17 cellular contexts compared by ENCODE assay signal in genomic region chr9:70278312-70278711, GRCh38. TPM values are rescaled to one million over a fixed set of nuclear protein-coding genes. Genes with fewer than 3 reads are reported as not detected.
A peak's percentile ranks its signal among the peaks of the same experiment; 100 is the strongest.
DNase-seq lines count a peak whose midpoint lies in the region; ATAC-seq, FAIRE-seq and TF ChIP-seq lines count a peak whose summit lies in the region.
"Had no signal": no experiment of that assay in that cellular context is flagged by ENCODE, and none has a peak within 500 bp of the region (broad histone marks: within the 10 kb centered on the region; RNA-seq: fewer than 3 reads in every experiment).

No MANE protein-coding gene starts in this region.

- H3K18ac ChIP-seq in IMR-90 (ENCODE audit: low read depth, low read length) = no peak overlapping the region

- H2AK5ac ChIP-seq in IMR-90 (ENCODE audit: low read depth, low read length) = no peak overlapping the region

- H4K20me1 ChIP-seq in IMR-90 (ENCODE audit: insufficient read depth, low read length) (peaks cover 5% of the 10 kb centered on the region; the same call in 1 of the 2 replicates), K562 (replicated peaks; ENCODE audit: control insufficient read depth, insufficient read depth, low read length) (no peaks in the 10 kb centered on the region), keratinocyte (ENCODE audit: control insufficient read depth, extremely low read depth, insufficient read depth, low read length) (no peaks in the 10 kb centered on the region)

- H3K4me1 ChIP-seq in IMR-90 (ENCODE audit: control insufficient read depth, insufficient read depth, low read length) = peaks cover 3% of the 10 kb centered on the region; the same call in 1 of the 2 replicates
- H3K4me1 ChIP-seq in K562 (replicated peaks in 1 of 2; ENCODE audit: control insufficient read depth in 2 of 2, insufficient read depth in 2 of 2, low read length in 2 of 2) = no peaks in the 10 kb centered on the region
- H3K4me1 ChIP-seq in keratinocyte (ENCODE audit: control insufficient read depth, extremely low read depth, insufficient read depth, low read length) = no peaks in the 10 kb centered on the region
- H3K4me1 ChIP-seq: BLaER1, Caco-2 had no signal

- H2AK9ac ChIP-seq in IMR-90 (replicated peaks; ENCODE audit: low read depth, low read length, poor library complexity) = no peak overlapping the region

- H3K9me1 ChIP-seq in IMR-90 (ENCODE audit: insufficient read depth, low read length) = no peaks in the 10 kb centered on the region
- no peaks in the 10 kb centered on the region for H3K9me1 ChIP-seq in K562 (ENCODE audit: control insufficient read depth, insufficient read depth, low read length)
- H3K9me1 ChIP-seq in keratinocyte (ENCODE audit: control insufficient read depth, extremely low read depth, insufficient read depth, low read length) = no peaks in the 10 kb centered on the region

- H3K9ac ChIP-seq in IMR-90 (ENCODE audit: low read depth, low read length) (no peak overlapping the region), K562 (ENCODE audit: insufficient read depth in 1 of 2, low read depth in 2 of 2, low read length in 2 of 2) (no peak overlapping the region), keratinocyte (ENCODE audit: control insufficient read depth, extremely low read depth, insufficient read depth, low read length) (no peak overlapping the region)
- H3K9ac ChIP-seq: BLaER1 had no signal

- H2BK5ac ChIP-seq in IMR-90 (ENCODE audit: low read depth, low read length, poor library complexity, severe bottlenecking) = no peak overlapping the region

- H3K79me2 ChIP-seq in K562 (ENCODE audit: control insufficient read depth, insufficient read depth, low read length) (peaks cover 8% of the 10 kb centered on the region; the same call in 2 of the 3 replicates), keratinocyte (ENCODE audit: control insufficient read depth, insufficient read depth, low read length) (peaks cover 28% of the 10 kb centered on the region)

- no peak overlapping the region for H3K23ac ChIP-seq in IMR-90 (ENCODE audit: low read depth, low read length)

- H3K36me3 ChIP-seq in IMR-90 (ENCODE audit: control insufficient read depth, insufficient read depth, low read length) (peaks cover 16% of the 10 kb centered on the region), K562 (ENCODE audit: control insufficient read depth, insufficient read depth, low read length) (peaks cover 53% of the 10 kb centered on the region), keratinocyte (ENCODE audit: control insufficient read depth in 2 of 2, extremely low read depth in 1 of 2, insufficient read depth in 2 of 2, low read length in 2 of 2) (peaks cover 0 to 7% of the 10 kb centered on the region in 2 experiments)

- TF ChIP-seq POLR2A in IMR-90 (IDR thresholded peaks at IDR 0.05; ENCODE audit: low read depth, low read length) = no peak
- TF ChIP-seq POLR2A in K562 (conservative IDR thresholded peaks at IDR 0.05) = no peak

- TF ChIP-seq RAD21 in IMR-90 (IDR thresholded peaks at IDR 0.05; ENCODE audit: low read length) = no peak
- no peak for TF ChIP-seq RAD21 in K562 (CRISPR knock-in tag; conservative IDR thresholded peaks at IDR 0.05 in 1 of 2, IDR thresholded peaks at IDR 0.05 in 1 of 2)

- POLR2A ChIA-PET in IMR-90 (lab: Charles Lee; ENCODE audit: unreplicated experiment) (no interaction called here), K562 (lab: Yijun Ruan, JAX) (no interaction called here)

- no peak overlapping the region for H2BK120ac ChIP-seq in IMR-90 (ENCODE audit: low read depth, low read length)

- no peak overlapping the region for H3K4me2 ChIP-seq in IMR-90 (ENCODE audit: low read depth, low read length)
- no peak overlapping the region for H3K4me2 ChIP-seq in K562 (ENCODE audit: insufficient read depth, low read length)
- no peak overlapping the region for H3K4me2 ChIP-seq in keratinocyte (ENCODE audit: control insufficient read depth, extremely low read depth, insufficient read depth, low read depth, low read length)
- H3K4me2 ChIP-seq: BLaER1 had no signal

- TF ChIP-seq EP300 in K562 (IDR thresholded peaks at IDR 0.05; ENCODE audit: low read length) = no peak

- no peak overlapping the region for H4K91ac ChIP-seq in IMR-90 (ENCODE audit: insufficient read depth, low read depth, low read length)

- no peak overlapping the region for H2BK20ac ChIP-seq in IMR-90 (ENCODE audit: low read depth, low read length)

- H3K27me3 ChIP-seq in IMR-90 (ENCODE audit: control insufficient read depth, insufficient read depth, low read length) = no peaks in the 10 kb centered on the region
- H3K27me3 ChIP-seq in K562 (ENCODE audit: control insufficient read depth in 2 of 2, insufficient read depth in 2 of 2, low read length in 2 of 2) = no peaks in the 10 kb centered on the region
- no peaks in the 10 kb centered on the region for H3K27me3 ChIP-seq in keratinocyte (ENCODE audit: control insufficient read depth, extremely low read depth, insufficient read depth, low read length)
- H3K27me3 ChIP-seq: BLaER1 had no signal

- H3K27ac ChIP-seq in IMR-90 (ENCODE audit: insufficient read depth, low read length) (no peak overlapping the region), K562 (ENCODE audit: extremely low read depth, low read depth, low read length) (no peak overlapping the region), keratinocyte (ENCODE audit: control insufficient read depth, insufficient read depth, low read length) (no peak overlapping the region)
- H3K27ac ChIP-seq: BLaER1, C4-2B had no signal

- H3K14ac ChIP-seq in IMR-90 (replicated peaks; ENCODE audit: low read depth, low read length) = no peak overlapping the region

- DNase-seq in IMR-90 = no peak
- DNase-seq in K562 (ENCODE audit: extremely low read depth in 1 of 4, low spot score in 3 of 4) = no peak
- DNase-seq in keratinocyte (ENCODE audit: low read depth, low spot score) = no peak
- no peak for DNase-seq in iPS-NIHi7 (ENCODE audit: extremely low spot score)
- DNase-seq in RPMI8226 = no peak
- DNase-seq in NCI-H524 (lab: John Stamatoyannopoulos, UW) = no peak
- DNase-seq: Caco-2; CD4-positive, CD25-positive, alpha-beta regulatory T cell; CD8-positive, alpha-beta T cell; DMS153; DND-41; GOT3; H7; HCEC 1CT had no signal

- H4K5ac ChIP-seq in IMR-90 (ENCODE audit: low read depth, low read length) = no peak overlapping the region

- no peak for FAIRE-seq in K562 (lab: Jason Lieb, UNC)
- peak; percentile 13 for FAIRE-seq in keratinocyte (lab: Jason Lieb, UNC)
- FAIRE-seq: GM12892 had no signal

- H3K9me3 ChIP-seq in IMR-90 (ENCODE audit: control insufficient read depth, insufficient read depth, low read length) (no peaks in the 10 kb centered on the region), K562 (replicated peaks; ENCODE audit: control insufficient read depth, insufficient read depth, low read depth, low read length) (no peaks in the 10 kb centered on the region), keratinocyte (ENCODE audit: control insufficient read depth, low read depth, low read length) (no peaks in the 10 kb centered on the region)
- H3K9me3 ChIP-seq: BLaER1, Caco-2 had no signal

- H2AFZ ChIP-seq in IMR-90 (replicated peaks; ENCODE audit: low read length, poor library complexity) (no peak overlapping the region), K562 (ENCODE audit: low read depth, low read length) (no peak overlapping the region), keratinocyte (ENCODE audit: control insufficient read depth, low read length) (no peak overlapping the region)

- dilution Hi-C loops in IMR-90 (cut with HindIII; ENCODE audit: low sequenced_read_pairs, unreplicated experiment) (no loop called here), keratinocyte (cut with MboI; ENCODE audit: extremely low pct_ligation_motif_present, low sequenced_read_pairs) (no loop called here)

- no peak overlapping the region for H3K4ac ChIP-seq in IMR-90 (ENCODE audit: low read depth, low read length)

- no peak overlapping the region for H3K56ac ChIP-seq in IMR-90 (ENCODE audit: extremely low read depth, insufficient read depth, low read length)

- no peak overlapping the region for H4K8ac ChIP-seq in IMR-90 (ENCODE audit: low read depth in 2 of 2, low read length in 2 of 2)

- BruUV-seq in IMR-90 (replicated peaks; lab: Mats Ljungman, UMichigan) (no TSS peak), K562 (replicated peaks; lab: Mats Ljungman, UMichigan) (no TSS peak)

- H3K4me3 ChIP-seq in IMR-90 (ENCODE audit: insufficient read depth, low read depth, low read length) (no peak overlapping the region), K562 (no peak overlapping the region), keratinocyte (ENCODE audit: control insufficient read depth in 2 of 3, extremely low read depth in 1 of 3, insufficient read depth in 2 of 3, low read depth in 1 of 3, low read length in 3 of 3) (no peak overlapping the region)
- H3K4me3 ChIP-seq: BLaER1 had no signal

- WGBS in IMR-90 (ENCODE audit: extremely low coverage in 2 of 2, insufficient read length in 1 of 2), 2 experiments = no CpG with 5 or more reads among the region's 2 CpGs
- 94% methylated on average over 2 of the region's 2 CpGs for WGBS in K562 (ENCODE audit: insufficient coverage, low coverage, missing lambda C conversion rate)

- no peak overlapping the region for H2BK15ac ChIP-seq in IMR-90 (ENCODE audit: low read depth, low read length)

- H3K79me1 ChIP-seq in IMR-90 (ENCODE audit: low read depth in 1 of 2, low read length in 2 of 2) = peaks cover 15 to 38% of the 10 kb centered on the region in 2 experiments

- intact Hi-C loops in IMR-90 (cut with micrococcal nuclease) (loop anchor here (5.0 kb wide), 1 partner anchor 34 kb away; no protein-coding TSS in a partner anchor), K562 (cut with micrococcal nuclease) (no loop called here)

- ATAC-seq in IMR-90 (ENCODE audit: low read depth) (no peak), K562 (no peak)
- ATAC-seq: CD8-positive, alpha-beta T cell had no signal

- CTCF ChIA-PET in IMR-90 (lab: Yijun Ruan, JAX) (interaction anchor here (1.1 kb wide), 1 partner anchor 168 kb away, joined by 3 read pairs; no protein-coding TSS in a partner anchor), K562 (lab: Yijun Ruan, JAX; ENCODE audit: low intra/inter-chr PET ratio) (no interaction called here)

- TF ChIP-seq CTCF in IMR-90 (conservative IDR thresholded peaks at IDR 0.05; ENCODE audit: low read depth, low read length) = no peak
- no peak for TF ChIP-seq CTCF in K562 (IDR thresholded peaks at IDR 0.05 in 2 of 3, conservative IDR thresholded peaks at IDR 0.05 in 1 of 3; ENCODE audit: insufficient read depth in 2 of 3, low read depth in 1 of 3, low read length in 3 of 3)
- TF ChIP-seq CTCF in keratinocyte (optimal IDR thresholded peaks at IDR 0.05 in 1 of 3, IDR thresholded peaks at IDR 0.05 in 1 of 3, conservative IDR thresholded peaks at IDR 0.05 in 1 of 3; ENCODE audit: extremely low read depth in 1 of 3, insufficient read depth in 2 of 3, low read length in 3 of 3) = no peak

- in situ Hi-C loops in IMR-90 (cut with MboI; ENCODE audit: low sequenced_read_pairs) (loop anchor here (25.0 kb wide), 1 partner anchor 1459 kb away; no protein-coding TSS in a partner anchor), K562 (cut with MboI) (no loop called here)

RNA-seq across cellular contexts. Expression of gene SMC5, which starts 19.5 kb away (rescaled TPM):
- total RNA-seq in IMR-90 (2012; rRNA removed) (12.0 and 25.8 TPM in 2 replicates), K562 (2014; rRNA removed) (14.2 and 21.4 TPM in 2 replicates), K562 (2014; rRNA removed; fragmentation: Illumina TruSeq; extraction: Trizol) (28.8 and 36.7 TPM in 2 replicates), K562 (2015; rRNA removed; fragmentation: Illumina TruSeq; extraction: Trizol) (33.8 and 43.2 TPM in 2 replicates), K562 (2021) (16.2 and 16.5 TPM in 2 replicates)
- polyA plus RNA-seq in IMR-90 (2012; rRNA removed) (10.4 and 13.3 TPM in 2 replicates), K562 (2011; rRNA removed) (18.6 and 24.2 TPM in 2 replicates), K562 (2014; fragmentation: Illumina TruSeq; extraction: Trizol) (20.8 and 24.9 TPM in 2 replicates), K562 (2014; fragmentation: Nextera tagmentation; extraction: Ambion mirVana) (1 to 10 TPM; 3.5 to 5.1 TPM), K562 (2014; rRNA removed) (16.0 and 17.5 TPM in 2 replicates), keratinocyte (8.1 to 16.5 TPM (median 9.1 TPM) in 3 replicates)
- 1.6 and 2.3 TPM in 2 replicates for polyA plus RNA-seq in IMR-90 (2012; cell fraction: cytosol; rRNA removed)
- polyA plus RNA-seq in IMR-90 (2012; cell fraction: nucleus; rRNA removed; ENCODE audit: low replicate concordance) = 5.2 and 23.3 TPM in 2 replicates
- total RNA-seq in K562 (2011; cell fraction: chromatin; rRNA removed; ENCODE audit: low replicate concordance) = 14.5 and 72.1 TPM in 2 replicates
- 6.3 and 7.6 TPM in 2 replicates for total RNA-seq in K562 (2011; cell fraction: nucleolus; rRNA removed)
- 16.2 and 17.9 TPM in 2 replicates for total RNA-seq in K562 (2011; cell fraction: nucleoplasm; rRNA removed)
- polyA plus RNA-seq in K562 (2011; cell fraction: cytosol; rRNA removed) = 2.3 and 3.8 TPM in 2 replicates
- polyA plus RNA-seq in K562 (2011; cell fraction: nucleus; rRNA removed) = 18.5 and 19.0 TPM in 2 replicates
- polyA plus RNA-seq in K562 (2012) = 9.8 and 12.7 TPM in 2 replicates
- polyA minus RNA-seq in K562 (2011; rRNA and poly(A)+ RNA removed) = 22.6 and 23.5 TPM in 2 replicates
- 6.3 and 11.3 TPM in 2 replicates for polyA minus RNA-seq in K562 (2011; cell fraction: cytosol; rRNA and poly(A)+ RNA removed)
- 37.1 and 37.3 TPM in 2 replicates for polyA minus RNA-seq in K562 (2011; cell fraction: nucleus; rRNA and poly(A)+ RNA removed)
- 22.1 TPM for polyA plus RNA-seq in keratinocyte (2011; ENCODE audit: low read depth)
- 4.5 and 8.3 TPM in 2 replicates for polyA plus RNA-seq in keratinocyte (2011; cell fraction: cytosol; rRNA removed)
- 13.5 and 46.8 TPM in 2 replicates for polyA plus RNA-seq in keratinocyte (2011; cell fraction: nucleus; rRNA removed)
- polyA plus RNA-seq in keratinocyte (2012; ENCODE audit: low replicate concordance) = 7.0 and 11.9 TPM in 2 replicates
- polyA minus RNA-seq in keratinocyte = 1.6 to 13.8 TPM (median 3.8 TPM) in 3 replicates
- polyA minus RNA-seq in keratinocyte (2011; cell fraction: cytosol; rRNA and poly(A)+ RNA removed) = 6.7 TPM
- 11.0 and 24.7 TPM in 2 replicates for polyA minus RNA-seq in keratinocyte (2011; cell fraction: nucleus; rRNA and poly(A)+ RNA removed)
